2 cellular contexts compared by ENCODE assay signal in the genomic region with DNA sequence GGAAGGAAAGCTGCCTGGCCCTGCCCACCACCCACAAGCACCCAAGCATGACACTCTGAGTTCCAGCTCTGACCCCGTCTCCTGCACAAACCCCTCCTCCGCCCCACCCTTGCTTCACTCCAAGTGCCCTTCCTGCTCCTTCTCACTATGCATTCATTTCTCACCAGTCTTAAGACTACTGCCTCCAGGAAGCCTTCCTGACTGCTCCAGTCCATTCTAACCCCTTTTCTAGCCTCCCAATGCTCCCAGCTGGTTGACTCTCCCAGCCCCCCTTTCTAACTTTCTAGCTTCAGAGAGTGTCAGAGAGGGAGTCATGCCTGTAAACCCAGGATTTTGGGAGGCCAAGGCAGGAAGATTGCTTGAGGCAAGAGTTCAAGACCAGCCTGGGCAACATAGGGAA.
TF ChIP-seq lines count a peak whose summit lies in the region.

No MANE protein-coding gene starts in this region.

TF ChIP-seq in A549, 52 proteins besides CTCF, POLR2A, EP300 and RAD21:
- TF ChIP-seq ZFP36 (IDR thresholded peaks at IDR 0.05; ENCODE audit: borderline replicate concordance, partially characterized antibody): peak; percentile 52
- TF ChIP-seq, protein P1, sequence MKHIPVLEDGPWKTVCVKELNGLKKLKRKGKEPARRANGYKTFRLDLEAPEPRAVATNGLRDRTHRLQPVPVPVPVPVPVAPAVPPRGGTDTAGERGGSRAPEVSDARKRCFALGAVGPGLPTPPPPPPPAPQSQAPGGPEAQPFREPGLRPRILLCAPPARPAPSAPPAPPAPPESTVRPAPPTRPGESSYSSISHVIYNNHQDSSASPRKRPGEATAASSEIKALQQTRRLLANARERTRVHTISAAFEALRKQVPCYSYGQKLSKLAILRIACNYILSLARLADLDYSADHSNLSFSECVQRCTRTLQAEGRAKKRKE (CRISPR knock-in tag; IDR thresholded peaks at IDR 0.05; ENCODE audit: low read depth): no peak
TF ChIP-seq in A549: peak in this region for 1.

TF ChIP-seq in GM12878, 131 proteins besides CTCF, POLR2A, EP300 and RAD21:
- 0 out of 2 replicates have a peak, but pooled peaks have one; percentile 10 for TF ChIP-seq PAX5 (IDR thresholded peaks at IDR 0.05; ENCODE audit: borderline replicate concordance, low read depth, low read length)
- TF ChIP-seq, protein P2, sequence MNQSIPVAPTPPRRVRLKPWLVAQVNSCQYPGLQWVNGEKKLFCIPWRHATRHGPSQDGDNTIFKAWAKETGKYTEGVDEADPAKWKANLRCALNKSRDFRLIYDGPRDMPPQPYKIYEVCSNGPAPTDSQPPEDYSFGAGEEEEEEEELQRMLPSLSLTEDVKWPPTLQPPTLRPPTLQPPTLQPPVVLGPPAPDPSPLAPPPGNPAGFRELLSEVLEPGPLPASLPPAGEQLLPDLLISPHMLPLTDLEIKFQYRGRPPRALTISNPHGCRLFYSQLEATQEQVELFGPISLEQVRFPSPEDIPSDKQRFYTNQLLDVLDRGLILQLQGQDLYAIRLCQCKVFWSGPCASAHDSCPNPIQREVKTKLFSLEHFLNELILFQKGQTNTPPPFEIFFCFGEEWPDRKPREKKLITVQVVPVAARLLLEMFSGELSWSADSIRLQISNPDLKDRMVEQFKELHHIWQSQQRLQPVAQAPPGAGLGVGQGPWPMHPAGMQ (IDR thresholded peaks at IDR 0.05; ENCODE audit: borderline replicate concordance): no peak
